In genomic region chr9:65703550-65703949, GRCh38 we compare ENCODE assay signal across 4 cellular contexts. TPM values are rescaled to one million over a fixed set of nuclear protein-coding genes. Genes with fewer than 3 reads are reported as not detected.
"Had no signal": no experiment of that assay in that cellular context is flagged by ENCODE, and none has a peak within 500 bp of the region (broad histone marks: within the 10 kb centered on the region; RNA-seq: fewer than 3 reads in every experiment).

No MANE protein-coding gene starts in this region.

RNA-seq across cellular contexts. Expression of gene FOXD4L4, which starts 33.4 kb away (rescaled TPM):
- total RNA-seq: PC-3, SJSA1 had no signal
- polyA plus RNA-seq: IgD-negative memory B cell, K562 had no signal
